In genomic region chr16:89890886-89891657, GRCh38 we compare ENCODE assay signal across 1 cellular context.
TF ChIP-seq lines count a peak whose summit lies in the region.

No MANE protein-coding gene starts in this region.

TF ChIP-seq in GM12878, 131 proteins besides CTCF, POLR2A, EP300 and RAD21:
- TF ChIP-seq STAT1 (conservative IDR thresholded peaks at IDR 0.05) (no peak), EGR1 (IDR thresholded peaks at IDR 0.05; ENCODE audit: borderline replicate concordance in 1 of 2, low read depth in 2 of 2, low read length in 2 of 2) (no peak), SP1 (IDR thresholded peaks at IDR 0.05; ENCODE audit: low read depth, low read length) (no peak), EED (IDR thresholded peaks at IDR 0.05; ENCODE audit: low read depth) (no peak), PRDM15 (CRISPR knock-in tag; IDR thresholded peaks at IDR 0.05) (no peak), WRNIP1 (IDR thresholded peaks at IDR 0.05; ENCODE audit: borderline replicate concordance, low read depth, low read length) (no peak), ZNF217 (IDR thresholded peaks at IDR 0.05) (no peak), USF1 (IDR thresholded peaks at IDR 0.05; ENCODE audit: borderline replicate concordance, extremely low read length, insufficient read depth, low read depth, low read length) (no peak), ATF3 (IDR thresholded peaks at IDR 0.05; ENCODE audit: borderline replicate concordance, extremely low read depth, low read depth, low read length) (no peak), KLF5 (IDR thresholded peaks at IDR 0.05; ENCODE audit: partially characterized antibody) (no peak), ZNF592 (IDR thresholded peaks at IDR 0.05) (no peak), ZNF207 (IDR thresholded peaks at IDR 0.05; ENCODE audit: borderline replicate concordance) (no peak), ZNF687 (IDR thresholded peaks at IDR 0.05) (no peak), SMC3 (IDR thresholded peaks at IDR 0.05; ENCODE audit: borderline replicate concordance, low read length) (no peak)
